ENCODE assay signal across 8 cellular contexts in genomic region chr19:10928563-10929401, GRCh38. TPM values are rescaled to one million over a fixed set of nuclear protein-coding genes. Genes with fewer than 3 reads are reported as not detected.
DNase-seq lines count a peak whose midpoint lies in the region; ATAC-seq and TF ChIP-seq lines count a peak whose summit lies in the region.

Gene TIMM29 (plus strand): TSS chr19:10928811. CDS start chr19:10928823, 12 bp downstream.
Gene YIPF2 (minus strand): TSS chr19:10928639. CDS start chr19:10928410, 229 bp downstream.

- H3K27ac Mint-ChIP-seq in type B pancreatic cell = peak within 1 kb of the TSS; percentile 94

- H3K4me3 ChIP-seq in heart left ventricle = peak within 1 kb of the TSS; percentile 72 to 100 (median 96)

- peak within 1 kb of the TSS; percentile 96 for H3K4me3 Mint-ChIP-seq in type B pancreatic cell

- intact Hi-C loops in heart left ventricle (cut with DNase I) = loop anchor here in 7 of 10 donors (2.0 to 5.0 kb wide), 4 partner anchors 51 to 58 kb away; partner anchors contain the start of gene CARM1 (in 2 of the 7)

- no peaks in the 10 kb centered on the region for H3K27me3 ChIP-seq in heart left ventricle

- H3K36me3 ChIP-seq in heart left ventricle = peaks cover 0 to 47% (median 28%) of the 10 kb centered on the region in 9 donors

- H3K36me3 Mint-ChIP-seq in type B pancreatic cell = peaks cover 7% of the 10 kb centered on the region

- 0 to 1% (median 1%) methylated on average over 52 to 96 of the region's 96 CpGs for WGBS in adipose tissue, 3 donors
- 0 to 1% (median 0%) methylated on average over 29 to 96 of the region's 96 CpGs for WGBS in heart left ventricle, 4 donors

- TF ChIP-seq CTCF in heart left ventricle (IDR thresholded peaks at IDR 0.05) = peak in 2 of 12 donors; percentile 8 to 16
- TF ChIP-seq CTCF in type B pancreatic cell (conservative IDR thresholded peaks at IDR 0.05) = no peak

- H3K9me3 ChIP-seq in heart left ventricle = no peaks in the 10 kb centered on the region

- peaks cover 9% of the 10 kb centered on the region for H3K4me1 Mint-ChIP-seq in type B pancreatic cell (ENCODE audit: unreplicated experiment)

- ATAC-seq in HG02763 (IDR thresholded peaks at IDR 0.05; ENCODE audit: unreplicated experiment) (peak; percentile 80), heart left ventricle (peak; percentile 94 to 98 (median 96))

- TF ChIP-seq POLR2A in GM10847 (IDR thresholded peaks at IDR 0.05; ENCODE audit: extremely low read depth, insufficient read length) (peak; percentile 71), heart left ventricle (IDR thresholded peaks at IDR 0.05) (peak in 1 of 2 donors; percentile 72)

- no peaks in the 10 kb centered on the region for H3K9me3 Mint-ChIP-seq in type B pancreatic cell

- peaks cover 3 to 32% (median 18%) of the 10 kb centered on the region in 12 donors for H3K4me1 ChIP-seq in heart left ventricle

- H3K27ac ChIP-seq in adipose tissue (ENCODE audit: low read depth, low read length) (no peak within 1 kb of the TSS), heart left ventricle (peak within 1 kb of the TSS; percentile 59 to 92 (median 84))

- DNase-seq in NCI-H1436 (lab: John Stamatoyannopoulos, UW) = peak; percentile 97
- DNase-seq in T follicular helper cell (ENCODE audit: low read depth) = peak; percentile 89
- peak; percentile 96 to 99 (median 97) for DNase-seq in heart left ventricle
- peak; percentile 99 for DNase-seq in pons (ENCODE audit: low spot score)
- peak; percentile 96 for DNase-seq in type B pancreatic cell (ENCODE audit: extremely low spot score, unreplicated experiment)

- H3K27me3 Mint-ChIP-seq in type B pancreatic cell = no peaks in the 10 kb centered on the region

RNA-seq across cellular contexts. Expression of gene TIMM29, which starts in this region (rescaled TPM):
- 10 to 100 TPM; 11.6 to 17.0 (median 16.7) TPM for polyA plus RNA-seq in adipose tissue
- total RNA-seq in heart left ventricle = 10 to 100 TPM; 10.0 to 29.3 (median 14.5) TPM
- 10 to 100 TPM; 15.5 to 17.3 TPM for polyA plus RNA-seq in heart left ventricle
- 31.8 and 33.7 TPM in 2 replicates for total RNA-seq in type B pancreatic cell (ENCODE audit: low replicate concordance)

RNA-seq across cellular contexts. Expression of gene YIPF2, which starts in this region (rescaled TPM):
- 10 to 100 TPM; 33.6 to 49.9 (median 39.6) TPM for polyA plus RNA-seq in adipose tissue
- total RNA-seq in heart left ventricle = 10 to 100 TPM; 11.5 to 27.1 (median 17.3) TPM
- 10 to 100 TPM; 21.5 to 38.7 TPM for polyA plus RNA-seq in heart left ventricle
- total RNA-seq in type B pancreatic cell (ENCODE audit: low replicate concordance) = 58.5 and 124 TPM in 2 replicates
